ENCODE assay signal across 10 cellular contexts in the genomic region with DNA sequence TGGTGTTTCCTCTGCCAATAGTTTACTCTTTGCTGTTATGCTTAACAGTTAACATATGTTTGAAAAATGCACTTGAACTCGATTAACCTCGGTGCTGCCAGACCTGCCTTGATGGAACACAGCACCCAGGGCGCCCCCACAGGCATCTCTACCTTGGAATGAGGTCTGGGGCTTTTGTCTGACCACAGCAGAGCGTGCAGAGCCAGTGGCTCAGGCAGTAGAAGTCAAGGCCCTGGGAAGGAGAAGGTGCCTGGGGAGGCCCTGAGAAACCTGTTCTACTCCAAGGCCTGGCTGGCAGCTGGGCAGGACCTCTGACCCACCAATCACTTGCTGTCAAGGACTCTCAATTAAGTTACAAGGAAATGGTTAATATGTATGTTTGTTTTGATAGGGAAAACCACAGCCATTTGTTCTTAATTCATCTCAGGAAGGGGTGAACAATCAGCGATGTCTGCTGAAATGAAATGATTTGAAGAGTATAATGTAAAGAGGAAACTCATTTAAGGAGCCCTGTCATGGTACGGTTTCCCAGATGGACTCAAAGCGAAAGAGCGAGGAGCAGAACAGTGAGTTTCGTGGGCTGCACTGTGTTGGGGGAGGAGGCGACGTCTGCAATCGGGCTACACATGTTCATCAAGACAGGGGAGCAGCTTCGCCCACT. TPM values are rescaled to one million over a fixed set of nuclear protein-coding genes. Genes with fewer than 3 reads are reported as not detected.
DNase-seq lines count a peak whose midpoint lies in the region; ATAC-seq lines count a peak whose summit lies in the region.
"Had no signal": no experiment of that assay in that cellular context is flagged by ENCODE, and none has a peak within 500 bp of the region (broad histone marks: within the 10 kb centered on the region; RNA-seq: fewer than 3 reads in every experiment).

No MANE protein-coding gene starts in this region.

- H3K36me3 Mint-ChIP-seq in activated CD4-positive, alpha-beta T cell treated with anti-CD3 and anti-CD28 coated beads, Interleukin-2, amount 10 ng/mL, durations not matched to agents 24 days and 14 days (ENCODE audit: low read depth) = peaks cover 74% of the 10 kb centered on the region
- H3K36me3 Mint-ChIP-seq in activated T-cell treated with anti-CD3 and anti-CD28 coated beads, Interleukin-2, amount 50 U/mL, for 4 hours (ENCODE audit: insufficient read depth) = peaks cover 57% of the 10 kb centered on the region

- H3K27me3 Mint-ChIP-seq in activated CD4-positive, alpha-beta T cell treated with anti-CD3 and anti-CD28 coated beads, Interleukin-2, amount 10 ng/mL, durations not matched to agents 24 days and 14 days = no peaks in the 10 kb centered on the region
- H3K27me3 Mint-ChIP-seq in activated T-cell treated with anti-CD3 and anti-CD28 coated beads, Interleukin-2, amount 50 U/mL, for 4 hours (ENCODE audit: low read depth) = no peaks in the 10 kb centered on the region
- H3K27me3 Mint-ChIP-seq: stimulated activated naive CD8-positive, alpha-beta T cell treated with anti-CD3 and anti-CD28 coated beads, Interleukin-15, Interleukin-2, amounts not matched to agents 100 ng/mL and 50 ng/mL, for 24 hours had no signal

- H3K9me3 Mint-ChIP-seq in activated CD4-positive, alpha-beta T cell treated with anti-CD3 and anti-CD28 coated beads, Interleukin-2, amount 10 ng/mL, durations not matched to agents 24 days and 14 days = no peaks in the 10 kb centered on the region
- no peaks in the 10 kb centered on the region for H3K9me3 Mint-ChIP-seq in activated T-cell treated with anti-CD3 and anti-CD28 coated beads, Interleukin-2, amount 50 U/mL, for 4 hours
- H3K9me3 Mint-ChIP-seq: stimulated activated naive CD8-positive, alpha-beta T cell treated with anti-CD3 and anti-CD28 coated beads, Interleukin-15, Interleukin-2, amounts not matched to agents 100 ng/mL and 50 ng/mL, for 24 hours had no signal

- DNase-seq in activated CD4-positive, alpha-beta T cell treated with anti-CD3 and anti-CD28 coated beads, Interleukin-2, amount 10 ng/mL, durations not matched to agents 24 days and 14 days = peak; percentile 68
- DNase-seq in activated CD4-positive, alpha-beta T cell treated with anti-CD3 and anti-CD28 coated beads, Interleukin-2, amount 50 U/mL, for 4 hours = no peak
- no peak for DNase-seq in activated T-cell treated with anti-CD3 and anti-CD28 coated beads, Interleukin-2, amount 50 U/mL, for 4 hours
- DNase-seq in stimulated activated CD8-positive, alpha-beta memory T cell treated with anti-CD3 and anti-CD28 coated beads, Interleukin-15, amount 100 ng/mL, for 48 hours (ENCODE audit: low read depth in 2 of 2) = peak; percentile 18 to 38
- DNase-seq in NCI-H146 treated with DMSO at 0.1 percent for 48 hours (lab: John Stamatoyannopoulos, UW; ENCODE audit: unreplicated experiment) (no peak), COR-L47 (lab: John Stamatoyannopoulos, UW) (no peak)
- no peak for DNase-seq in stimulated activated naive CD4-positive, alpha-beta T cell treated with Interleukin-2 at 50 U/mL for 16 hours (lab: John Stamatoyannopoulos, UW)

- peak overlapping the region; percentile 73 for H3K27ac Mint-ChIP-seq in activated CD4-positive, alpha-beta T cell treated with anti-CD3 and anti-CD28 coated beads, Interleukin-2, amount 10 ng/mL, durations not matched to agents 24 days and 14 days
- H3K27ac Mint-ChIP-seq: stimulated activated naive CD8-positive, alpha-beta T cell treated with anti-CD3 and anti-CD28 coated beads, Interleukin-15, Interleukin-2, amounts not matched to agents 100 ng/mL and 50 ng/mL, for 24 hours had no signal

- H3K4me3 Mint-ChIP-seq in activated CD4-positive, alpha-beta T cell treated with anti-CD3 and anti-CD28 coated beads, Interleukin-2, amount 10 ng/mL, durations not matched to agents 24 days and 14 days = peak overlapping the region; percentile 42
- no peak overlapping the region for H3K4me3 Mint-ChIP-seq in activated T-cell treated with anti-CD3 and anti-CD28 coated beads, Interleukin-2, amount 50 U/mL, for 4 hours
- H3K4me3 Mint-ChIP-seq: stimulated activated naive CD8-positive, alpha-beta T cell treated with anti-CD3 and anti-CD28 coated beads, Interleukin-15, Interleukin-2, amounts not matched to agents 100 ng/mL and 50 ng/mL, for 24 hours had no signal

- intact Hi-C loops in activated CD4-positive, alpha-beta T cell treated with anti-CD3 and anti-CD28 coated beads, Interleukin-2, amount 10 ng/mL, durations not matched to agents 24 days and 14 days (cut with micrococcal nuclease) = loop anchor here (1.0 to 2.0 kb wide), 3 partner anchors 16 to 48 kb away; a partner anchor contains a TSS

- ATAC-seq in HG03064 (IDR thresholded peaks at IDR 0.05; ENCODE audit: low read depth, unreplicated experiment) = peak; percentile 70
- peak; percentile 84 to 85 for ATAC-seq in activated T-cell treated with anti-CD3 and anti-CD28 coated beads, Interleukin-2, amount 50 U/mL, for 4 hours
- ATAC-seq: K562 had no signal

- H3K4me1 Mint-ChIP-seq in activated CD4-positive, alpha-beta T cell treated with anti-CD3 and anti-CD28 coated beads, Interleukin-2, amount 10 ng/mL, durations not matched to agents 24 days and 14 days = peaks cover 79% of the 10 kb centered on the region
- H3K4me1 Mint-ChIP-seq in activated T-cell treated with anti-CD3 and anti-CD28 coated beads, Interleukin-2, amount 50 U/mL, for 4 hours (ENCODE audit: low read depth) = peaks cover 54% of the 10 kb centered on the region

RNA-seq across cellular contexts. Expression of a gene that starts 21.9 kb away (rescaled TPM):
- total RNA-seq in activated CD4-positive, alpha-beta T cell treated with anti-CD3 and anti-CD28 coated beads, Interleukin-2, amount 10 ng/mL, durations not matched to agents 24 days and 14 days = 282 and 289 TPM in 2 replicates
- 100 to 1,000 TPM; 204 to 234 (median 207) TPM for total RNA-seq in activated T-cell treated with anti-CD3 and anti-CD28 coated beads, Interleukin-2, amount 50 U/mL, for 4 hours

Comparison
In these comparisons a context has a peak if more than half of its experiments do, and no peak if none do; other contexts are left out.
1. DNase-seq: peak in activated CD4-positive, alpha-beta T cell treated with anti-CD3 and anti-CD28 coated beads, Interleukin-2, amount 10 ng/mL, durations not matched to agents 24 days and 14 days (single experiment) and stimulated activated CD8-positive, alpha-beta memory T cell treated with anti-CD3 and anti-CD28 coated beads, Interleukin-15, amount 100 ng/mL, for 48 hours (2 of 2); none in activated CD4-positive, alpha-beta T cell treated with anti-CD3 and anti-CD28 coated beads, Interleukin-2, amount 50 U/mL, for 4 hours (0 of 2), activated T-cell treated with anti-CD3 and anti-CD28 coated beads, Interleukin-2, amount 50 U/mL, for 4 hours (single experiment), NCI-H146 treated with DMSO at 0.1 percent for 48 hours (single experiment), stimulated activated naive CD4-positive, alpha-beta T cell treated with Interleukin-2 at 50 U/mL for 16 hours (single experiment) and COR-L47 (single experiment).